ENCODE assay signal across 8 cellular contexts in the genomic region with DNA sequence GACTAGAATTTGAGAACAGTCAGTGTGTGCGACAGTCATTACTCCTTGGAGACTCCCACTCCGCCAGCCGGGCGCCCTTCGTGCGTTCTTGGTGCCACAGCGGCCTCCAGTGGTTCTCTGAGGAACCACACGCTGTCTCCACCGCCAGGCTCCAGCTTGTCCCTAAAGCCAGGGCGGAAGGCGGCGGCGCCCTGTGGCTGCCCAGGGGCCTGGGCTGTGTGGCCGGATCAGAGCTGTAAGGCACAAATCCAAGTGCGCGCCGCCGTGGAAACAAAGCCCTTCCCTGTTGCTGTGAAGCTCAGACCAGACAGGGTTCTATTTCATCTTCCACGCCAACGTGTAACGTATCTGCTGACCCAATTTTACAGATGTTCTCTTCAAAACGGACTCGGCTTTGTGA. TPM values are rescaled to one million over a fixed set of nuclear protein-coding genes. Genes with fewer than 3 reads are reported as not detected.
DNase-seq lines count a peak whose midpoint lies in the region; ATAC-seq and TF ChIP-seq lines count a peak whose summit lies in the region.

No MANE protein-coding gene starts in this region.

- ATAC-seq in GM19023 (IDR thresholded peaks at IDR 0.05; ENCODE audit: unreplicated experiment) (peak; percentile 89), HG03108 (IDR thresholded peaks at IDR 0.05; ENCODE audit: unreplicated experiment) (peak; percentile 88), left lobe of liver (peak; percentile 98)
- peak; percentile 49 to 65 for ATAC-seq in activated CD4-positive, CD25-positive, alpha-beta regulatory T cell treated with anti-CD3 and anti-CD28 coated beads, Interleukin-2, amount 50 U/mL, for 24 hours

- peak; percentile 65 for TF ChIP-seq CTCF in AG10803 (conservative IDR thresholded peaks at IDR 0.05; ENCODE audit: low read length)

- DNase-seq in AG10803 (ENCODE audit: low read depth) (peak; percentile 56), NCI-H345 (lab: John Stamatoyannopoulos, UW) (peak; percentile 67), left lobe of liver (ENCODE audit: low spot score) (peak; percentile 76)
- DNase-seq in central memory CD4-positive, alpha-beta T cell: peak; percentile 39
- DNase-seq in stimulated activated CD4-positive, alpha-beta T cell treated with anti-CD3 and anti-CD28 coated beads, Interleukin-4, amount 100 ng/mL, for 1 hour: peak; percentile 64

- peak overlapping the region; percentile 33 for H3K4me3 ChIP-seq in AG10803 (ENCODE audit: low read length)

RNA-seq across cellular contexts. Expression of a gene that starts 34.1 kb away (rescaled TPM):
- 16.3 TPM for total RNA-seq in left lobe of liver

Comparison
In these comparisons a context has a peak if more than half of its experiments do, and no peak if none do; other contexts are left out.
1. Peak in every context shown above with its lines: DNase-seq, ATAC-seq and H3K4me3 ChIP-seq.